11 cellular contexts compared by ENCODE assay signal in genomic region chr6:77822265-77822664, GRCh38.
"Had no signal": no experiment of that assay in that cellular context is flagged by ENCODE, and none has a peak within 500 bp of the region (broad histone marks: within the 10 kb centered on the region; RNA-seq: fewer than 3 reads in every experiment).

No MANE protein-coding gene starts in this region.

- H2AFZ ChIP-seq: GM23248, GM23338 had no signal

- H3K4me1 ChIP-seq: HAP-1 had no signal

- H3K36me3 ChIP-seq: HAP-1 had no signal

- DNase-seq: GM23248, GOT3, H7, H9, HCEC 1CT, HFFc6 had no signal

- ATAC-seq: GM23338, HCT116 had no signal

- H3K4me2 ChIP-seq: GM23338 had no signal

- H3K4me1 Mint-ChIP-seq: GM23338, H9 had no signal

- H3K4me3 Mint-ChIP-seq: GM23338, H9, HFFc6 had no signal

- H3K27ac ChIP-seq: GM23248 had no signal

- H3K9ac ChIP-seq: GM23248 had no signal

- FAIRE-seq: H1, H54 had no signal

- H3K27ac Mint-ChIP-seq: GM23338, H9, HFFc6 had no signal

- H3K4me3 ChIP-seq: GM23248, GM23338, HAP-1 had no signal

- H3K9me3 Mint-ChIP-seq: GM23338, H9 had no signal

- H3K9me3 ChIP-seq: HAP-1 had no signal
